Comparison of ENCODE assay signal across 8 cellular contexts in genomic region chr9:4985376-4986266, GRCh38. TPM values are rescaled to one million over a fixed set of nuclear protein-coding genes. Genes with fewer than 3 reads are reported as not detected.
DNase-seq lines count a peak whose midpoint lies in the region; ATAC-seq lines count a peak whose summit lies in the region.

No MANE protein-coding gene starts in this region.

- DNase-seq in COR-L47 (lab: John Stamatoyannopoulos, UW) (peak; percentile 31), MV-4-11 (lab: John Stamatoyannopoulos, UW) (peak; percentile 68), lung microvascular endothelial cell (ENCODE audit: low read depth in 2 of 2) (peak; percentile 28 to 64)
- DNase-seq in activated CD4-positive, alpha-beta T cell treated with anti-CD3 and anti-CD28 coated beads, Interleukin-2, amount 10 ng/mL, durations not matched to agents 24 days and 14 days: peak; percentile 84
- DNase-seq in effector memory CD8-positive, alpha-beta T cell: no peak
- peak; percentile 24 to 30 for DNase-seq in stimulated activated naive CD8-positive, alpha-beta T cell treated with anti-CD3 and anti-CD28 coated beads, Interleukin-15, amount 100 ng/mL, for 72 hours

- H3K27ac Mint-ChIP-seq in activated CD4-positive, alpha-beta T cell treated with anti-CD3 and anti-CD28 coated beads, Interleukin-2, amount 10 ng/mL, durations not matched to agents 24 days and 14 days: peak overlapping the region; percentile 89
- H3K27ac Mint-ChIP-seq in effector memory CD8-positive, alpha-beta T cell: peak overlapping the region; percentile 82 to 90
- peak overlapping the region; percentile 90 to 94 for H3K27ac Mint-ChIP-seq in stimulated activated naive CD8-positive, alpha-beta T cell treated with anti-CD3 and anti-CD28 coated beads, Interleukin-15, amount 100 ng/mL, for 72 hours

- H3K4me3 Mint-ChIP-seq in activated CD4-positive, alpha-beta T cell treated with anti-CD3 and anti-CD28 coated beads, Interleukin-2, amount 10 ng/mL, durations not matched to agents 24 days and 14 days: no peak overlapping the region
- H3K4me3 Mint-ChIP-seq in effector memory CD8-positive, alpha-beta T cell: peak overlapping the region; percentile 91 to 92
- peak overlapping the region in 1 of 2 donors; percentile 93 for H3K4me3 Mint-ChIP-seq in stimulated activated naive CD8-positive, alpha-beta T cell treated with anti-CD3 and anti-CD28 coated beads, Interleukin-15, amount 100 ng/mL, for 72 hours

- peaks cover 38% of the 10 kb centered on the region for H3K4me1 Mint-ChIP-seq in activated CD4-positive, alpha-beta T cell treated with anti-CD3 and anti-CD28 coated beads, Interleukin-2, amount 10 ng/mL, durations not matched to agents 24 days and 14 days
- H3K4me1 Mint-ChIP-seq in effector memory CD8-positive, alpha-beta T cell (ENCODE audit: low read depth in 2 of 2): peaks cover 23 to 26% of the 10 kb centered on the region in 2 donors
- H3K4me1 Mint-ChIP-seq in stimulated activated naive CD8-positive, alpha-beta T cell treated with anti-CD3 and anti-CD28 coated beads, Interleukin-15, amount 100 ng/mL, for 72 hours: peaks cover 39% of the 10 kb centered on the region

- peaks cover 11% of the 10 kb centered on the region for H3K36me3 Mint-ChIP-seq in activated CD4-positive, alpha-beta T cell treated with anti-CD3 and anti-CD28 coated beads, Interleukin-2, amount 10 ng/mL, durations not matched to agents 24 days and 14 days (ENCODE audit: low read depth)
- peaks cover 12% of the 10 kb centered on the region for H3K36me3 Mint-ChIP-seq in effector memory CD8-positive, alpha-beta T cell (ENCODE audit: insufficient read depth)

- no peaks in the 10 kb centered on the region for H3K9me3 Mint-ChIP-seq in activated CD4-positive, alpha-beta T cell treated with anti-CD3 and anti-CD28 coated beads, Interleukin-2, amount 10 ng/mL, durations not matched to agents 24 days and 14 days
- no peaks in the 10 kb centered on the region for H3K9me3 Mint-ChIP-seq in effector memory CD8-positive, alpha-beta T cell
- no peaks in the 10 kb centered on the region for H3K9me3 Mint-ChIP-seq in stimulated activated naive CD8-positive, alpha-beta T cell treated with anti-CD3 and anti-CD28 coated beads, Interleukin-15, amount 100 ng/mL, for 72 hours

- intact Hi-C loops in activated CD4-positive, alpha-beta T cell treated with anti-CD3 and anti-CD28 coated beads, Interleukin-2, amount 10 ng/mL, durations not matched to agents 24 days and 14 days (cut with micrococcal nuclease): loop anchor here (1.0 to 10.0 kb wide), 10 partner anchors 152 to 681 kb away; partner anchors contain the start of genes AK3, CD274, CDC37L1 and GLIS3

- no peaks in the 10 kb centered on the region for H3K27me3 Mint-ChIP-seq in activated CD4-positive, alpha-beta T cell treated with anti-CD3 and anti-CD28 coated beads, Interleukin-2, amount 10 ng/mL, durations not matched to agents 24 days and 14 days
- no peaks in the 10 kb centered on the region for H3K27me3 Mint-ChIP-seq in effector memory CD8-positive, alpha-beta T cell
- H3K27me3 Mint-ChIP-seq in stimulated activated naive CD8-positive, alpha-beta T cell treated with anti-CD3 and anti-CD28 coated beads, Interleukin-15, amount 100 ng/mL, for 72 hours: no peaks in the 10 kb centered on the region

- ATAC-seq in GM21717 (IDR thresholded peaks at IDR 0.05; ENCODE audit: unreplicated experiment) (peak; percentile 22), GM19455 (IDR thresholded peaks at IDR 0.05; ENCODE audit: unreplicated experiment) (no peak)
- ATAC-seq in effector memory CD8-positive, alpha-beta T cell (replicated peaks): no peak
- ATAC-seq in stimulated activated naive CD8-positive, alpha-beta T cell treated with anti-CD3 and anti-CD28 coated beads, Interleukin-15, amount 100 ng/mL, for 72 hours: no peak

RNA-seq across cellular contexts. Expression of gene JAK2, which starts 0.5 kb away (rescaled TPM):
- 29.3 and 29.9 TPM in 2 replicates for total RNA-seq in activated CD4-positive, alpha-beta T cell treated with anti-CD3 and anti-CD28 coated beads, Interleukin-2, amount 10 ng/mL, durations not matched to agents 24 days and 14 days
- total RNA-seq in lung microvascular endothelial cell: 3.7 and 7.1 TPM in 2 replicates

Comparison
In these comparisons a context has a peak if more than half of its experiments do, and no peak if none do; other contexts are left out.
1. DNase-seq: peak in COR-L47 (single experiment), MV-4-11 (single experiment), activated CD4-positive, alpha-beta T cell treated with anti-CD3 and anti-CD28 coated beads, Interleukin-2, amount 10 ng/mL, durations not matched to agents 24 days and 14 days (single experiment), lung microvascular endothelial cell (2 of 2) and stimulated activated naive CD8-positive, alpha-beta T cell treated with anti-CD3 and anti-CD28 coated beads, Interleukin-15, amount 100 ng/mL, for 72 hours (2 of 2); none in effector memory CD8-positive, alpha-beta T cell (0 of 3).
2. Peak in every context shown above with its lines, with median percentiles within 50 percentile points of each other: H3K27ac Mint-ChIP-seq.